23 cellular contexts compared by ENCODE assay signal in genomic region chrX:150143721-150144440, GRCh38.
A peak's percentile ranks its signal among the peaks of the same experiment; 100 is the strongest.
DNase-seq lines count a peak whose midpoint lies in the region; ATAC-seq, FAIRE-seq and TF ChIP-seq lines count a peak whose summit lies in the region.
"Had no signal": no experiment of that assay in that cellular context is flagged by ENCODE, and none has a peak within 500 bp of the region (broad histone marks: within the 10 kb centered on the region; RNA-seq: fewer than 3 reads in every experiment).

No MANE protein-coding gene starts in this region.

- ATAC-seq in natural killer cell treated with Interleukin-12 subunit alpha and Interleukin-12 subunit beta and Interleukin-15 and Interleukin-18, amount 100 ng/mL, for 72 hours = no peak
- ATAC-seq: Panc1 had no signal

- peaks cover 15 to 38% of the 10 kb centered on the region in 2 donors for H3K27me3 Mint-ChIP-seq in natural killer cell treated with Interleukin-12 subunit alpha and Interleukin-12 subunit beta and Interleukin-15 and Interleukin-18, amount 100 ng/mL, for 72 hours
- H3K27me3 Mint-ChIP-seq: B cell had no signal

- no peak overlapping the region for H3K4me3 ChIP-seq in choroid plexus epithelial cell (ENCODE audit: low read depth, low read length)
- H3K4me3 ChIP-seq: SJSA1 had no signal

- no peaks in the 10 kb centered on the region for H3K9me3 Mint-ChIP-seq in natural killer cell treated with Interleukin-12 subunit alpha and Interleukin-12 subunit beta and Interleukin-15 and Interleukin-18, amount 100 ng/mL, for 72 hours

- no peak overlapping the region for H3K27ac Mint-ChIP-seq in natural killer cell treated with Interleukin-12 subunit alpha and Interleukin-12 subunit beta and Interleukin-15 and Interleukin-18, amount 100 ng/mL, for 72 hours
- H3K27ac Mint-ChIP-seq: B cell; CD14-positive monocyte; T-helper 1 cell treated with Interleukin-12 subunit alpha and Interleukin-12 subunit beta and Interleukin-4 antibody, amounts not matched to agents 30 μg/mL and 1 μg/mL, for 36 hours had no signal

- peak; percentile 25 for DNase-seq in DMS79 (lab: John Stamatoyannopoulos, UW)
- peak; percentile 55 for DNase-seq in NCI-H187 treated with DMSO at 0.1 percent for 48 hours (lab: John Stamatoyannopoulos, UW)
- peak; percentile 39 for DNase-seq in choroid plexus epithelial cell (ENCODE audit: low read depth)
- DNase-seq in natural killer cell treated with Interleukin-12 subunit alpha and Interleukin-12 subunit beta and Interleukin-15 and Interleukin-18, amount 100 ng/mL, for 72 hours (ENCODE audit: low spot score) = no peak
- DNase-seq in SIG-M5 treated with dmso at 0.1 percent for 504 hours (lab: John Stamatoyannopoulos, UW; ENCODE audit: unreplicated experiment) = no peak
- no peak for DNase-seq in GM19239 (ENCODE audit: insufficient read length, low spot score)
- DNase-seq in T-helper 1 cell = no peak
- DNase-seq: Kasumi-1; NCI-H1092; NCI-H1436; NCI-H1930; NCI-H2227 treated with DMSO at 0.1 percent for 48 hours; NCI-H510A treated with DMSO at 0.1 percent for 48 hours; NCI-H774; NK-92 treated with Interleukin-12 subunit alpha and Interleukin-12 subunit beta, amount 100 ng/mL, for 24 hours had no signal

- no peak for TF ChIP-seq CTCF in choroid plexus epithelial cell (conservative IDR thresholded peaks at IDR 0.05; ENCODE audit: low read depth, low read length)

- H3K4me3 Mint-ChIP-seq in natural killer cell treated with Interleukin-12 subunit alpha and Interleukin-12 subunit beta and Interleukin-15 and Interleukin-18, amount 100 ng/mL, for 72 hours = peak overlapping the region; percentile 42
- H3K4me3 Mint-ChIP-seq: B cell; CD14-positive monocyte; T-helper 1 cell treated with Interleukin-12 subunit alpha and Interleukin-12 subunit beta and Interleukin-4 antibody, amounts not matched to agents 30 μg/mL and 1 μg/mL, for 36 hours had no signal

- H3K4me1 Mint-ChIP-seq in natural killer cell treated with Interleukin-12 subunit alpha and Interleukin-12 subunit beta and Interleukin-15 and Interleukin-18, amount 100 ng/mL, for 72 hours (ENCODE audit: low read depth in 2 of 2) = peaks cover 16 to 20% of the 10 kb centered on the region in 2 donors
- H3K4me1 Mint-ChIP-seq: B cell, CD14-positive monocyte had no signal

- H3K36me3 Mint-ChIP-seq in natural killer cell treated with Interleukin-12 subunit alpha and Interleukin-12 subunit beta and Interleukin-15 and Interleukin-18, amount 100 ng/mL, for 72 hours = peaks cover 9% of the 10 kb centered on the region
- H3K36me3 Mint-ChIP-seq: CD14-positive monocyte had no signal

- no peak for FAIRE-seq in GM19239 (lab: Jason Lieb, UNC)
- FAIRE-seq: A204.1, GM12892, H54 had no signal

Comparison
In these comparisons a context has a peak if more than half of its experiments do, and no peak if none do; other contexts are left out.
1. DNase-seq: peak in DMS79 (single experiment), NCI-H187 treated with DMSO at 0.1 percent for 48 hours (single experiment) and choroid plexus epithelial cell (single experiment); none in natural killer cell treated with Interleukin-12 subunit alpha and Interleukin-12 subunit beta and Interleukin-15 and Interleukin-18, amount 100 ng/mL, for 72 hours (single experiment), SIG-M5 treated with dmso at 0.1 percent for 504 hours (single experiment), GM19239 (single experiment) and T-helper 1 cell (0 of 5).